In the genomic region with DNA sequence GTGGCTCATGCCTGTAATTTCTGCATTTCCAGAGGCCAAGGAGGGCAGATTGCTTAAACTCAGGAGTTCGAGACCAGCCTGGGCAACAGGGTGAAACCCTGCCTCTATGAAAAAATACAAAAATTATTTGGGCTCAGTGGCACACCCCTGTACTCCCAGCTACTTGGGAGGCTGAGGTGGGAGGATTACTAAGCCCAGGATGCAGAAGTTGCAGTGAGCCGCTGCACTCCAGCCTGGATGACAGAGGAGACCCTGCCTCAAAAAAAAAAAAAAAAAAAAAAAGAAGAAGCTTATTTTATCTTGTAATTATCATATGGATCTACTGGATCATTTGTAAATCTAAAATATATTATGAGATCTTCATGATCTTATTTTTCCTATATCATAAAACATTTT, we compare ENCODE assay signal across 1 cellular context.
TF ChIP-seq lines count a peak whose summit lies in the region.

No MANE protein-coding gene starts in this region.

TF ChIP-seq in IMR-90, 13 proteins besides CTCF, POLR2A, EP300 and RAD21:
- no peak for TF ChIP-seq MAZ (IDR thresholded peaks at IDR 0.05; ENCODE audit: borderline replicate concordance, low read depth, low read length)
- no peak for TF ChIP-seq MXI1 (IDR thresholded peaks at IDR 0.05; ENCODE audit: borderline replicate concordance, low read depth, low read length)
- TF ChIP-seq RFX5 (IDR thresholded peaks at IDR 0.05; ENCODE audit: low read depth, low read length), result no peak
- TF ChIP-seq RCOR1 (IDR thresholded peaks at IDR 0.05; ENCODE audit: insufficient replicate concordance, low read length), result no peak
- no peak for TF ChIP-seq CEBPB (IDR thresholded peaks at IDR 0.05; ENCODE audit: low read depth, low read length)
- TF ChIP-seq MAFK (IDR thresholded peaks at IDR 0.05; ENCODE audit: low read depth, low read length), result no peak
- TF ChIP-seq NFE2L2 (IDR thresholded peaks at IDR 0.05; ENCODE audit: low read depth, low read length), result no peak
- TF ChIP-seq, protein P1, sequence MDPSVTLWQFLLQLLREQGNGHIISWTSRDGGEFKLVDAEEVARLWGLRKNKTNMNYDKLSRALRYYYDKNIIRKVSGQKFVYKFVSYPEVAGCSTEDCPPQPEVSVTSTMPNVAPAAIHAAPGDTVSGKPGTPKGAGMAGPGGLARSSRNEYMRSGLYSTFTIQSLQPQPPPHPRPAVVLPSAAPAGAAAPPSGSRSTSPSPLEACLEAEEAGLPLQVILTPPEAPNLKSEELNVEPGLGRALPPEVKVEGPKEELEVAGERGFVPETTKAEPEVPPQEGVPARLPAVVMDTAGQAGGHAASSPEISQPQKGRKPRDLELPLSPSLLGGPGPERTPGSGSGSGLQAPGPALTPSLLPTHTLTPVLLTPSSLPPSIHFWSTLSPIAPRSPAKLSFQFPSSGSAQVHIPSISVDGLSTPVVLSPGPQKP (IDR thresholded peaks at IDR 0.05; ENCODE audit: borderline replicate concordance, low read depth, low read length), result no peak
- TF ChIP-seq, protein P2, sequence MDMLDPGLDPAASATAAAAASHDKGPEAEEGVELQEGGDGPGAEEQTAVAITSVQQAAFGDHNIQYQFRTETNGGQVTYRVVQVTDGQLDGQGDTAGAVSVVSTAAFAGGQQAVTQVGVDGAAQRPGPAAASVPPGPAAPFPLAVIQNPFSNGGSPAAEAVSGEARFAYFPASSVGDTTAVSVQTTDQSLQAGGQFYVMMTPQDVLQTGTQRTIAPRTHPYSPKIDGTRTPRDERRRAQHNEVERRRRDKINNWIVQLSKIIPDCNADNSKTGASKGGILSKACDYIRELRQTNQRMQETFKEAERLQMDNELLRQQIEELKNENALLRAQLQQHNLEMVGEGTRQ (IDR thresholded peaks at IDR 0.05; ENCODE audit: low read depth, low read length), result no peak
TF ChIP-seq in IMR-90: peak in this region for 0.
